In the genomic region with DNA sequence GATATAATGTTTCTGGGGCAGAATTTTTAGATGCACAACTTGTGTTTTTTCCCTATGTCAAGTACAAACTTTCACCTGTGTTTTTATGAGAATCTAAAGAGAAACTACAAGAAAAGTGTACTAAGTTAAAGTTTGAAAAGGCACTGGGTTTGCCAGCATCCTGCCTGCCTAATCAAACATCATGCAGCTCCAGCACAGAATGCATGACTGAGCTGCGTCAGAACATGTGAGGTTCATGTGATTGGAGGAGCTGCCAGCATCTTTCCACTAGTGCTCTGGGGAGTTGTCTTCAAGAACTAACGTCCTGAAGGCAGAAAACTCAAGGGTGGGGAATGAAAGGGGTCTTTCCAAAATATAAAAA, we compare ENCODE assay signal across 8 cellular contexts. TPM values are rescaled to one million over a fixed set of nuclear protein-coding genes. Genes with fewer than 3 reads are reported as not detected.
DNase-seq lines count a peak whose midpoint lies in the region; ATAC-seq, FAIRE-seq and TF ChIP-seq lines count a peak whose summit lies in the region.

No MANE protein-coding gene starts in this region.

- POLR2A ChIA-PET in naive thymus-derived CD4-positive, alpha-beta T cell (lab: Charles Lee), result interaction anchor here (0.5 to 7.0 kb wide), 11 partner anchors 13 to 949 kb away, joined by 3 to 68 read pairs (median 4); a partner anchor contains a TSS

- no peaks in the 10 kb centered on the region for H3K27me3 Mint-ChIP-seq in naive thymus-derived CD4-positive, alpha-beta T cell

- DNase-seq in GM04504 (ENCODE audit: low read depth) (peak; percentile 28), HS-5 (ENCODE audit: low read depth) (peak; percentile 44), astrocyte of the spinal cord (ENCODE audit: low read depth, low spot score) (peak; percentile 62), NCI-H69 (lab: John Stamatoyannopoulos, UW) (no peak), small intestine (no peak), stomach (no peak)
- peak in 7 of 9 donors; percentile 55 to 81 (median 68) for DNase-seq in naive thymus-derived CD4-positive, alpha-beta T cell

- FAIRE-seq in small intestine (lab: Jason Lieb, UNC), result no peak

- peaks cover 0 to 41% (median 5%) of the 10 kb centered on the region in 5 donors for H3K36me3 Mint-ChIP-seq in naive thymus-derived CD4-positive, alpha-beta T cell

- TF ChIP-seq POLR2A in stomach (IDR thresholded peaks at IDR 0.05), result no peak

- no peaks in the 10 kb centered on the region for H3K9me3 ChIP-seq in naive thymus-derived CD4-positive, alpha-beta T cell (ENCODE audit: control insufficient read depth in 2 of 3, low read length in 3 of 3)
- H3K9me3 ChIP-seq in small intestine (ENCODE audit: control insufficient read depth, low read depth), result no peaks in the 10 kb centered on the region
- H3K9me3 ChIP-seq in stomach, result no peaks in the 10 kb centered on the region

- H3K27me3 ChIP-seq in naive thymus-derived CD4-positive, alpha-beta T cell (ENCODE audit: control insufficient read depth in 2 of 2, insufficient read depth in 2 of 2, low read length in 2 of 2), result no peaks in the 10 kb centered on the region
- H3K27me3 ChIP-seq in small intestine (ENCODE audit: control insufficient read depth in 2 of 2, insufficient read depth in 2 of 2, low read length in 2 of 2) (no peaks in the 10 kb centered on the region), stomach (no peaks in the 10 kb centered on the region)

- H3K4me1 ChIP-seq in naive thymus-derived CD4-positive, alpha-beta T cell (ENCODE audit: control insufficient read depth in 2 of 2, insufficient read depth in 2 of 2, low read length in 2 of 2), result peaks cover 24 to 30% of the 10 kb centered on the region in 2 donors
- H3K4me1 ChIP-seq in small intestine (ENCODE audit: control insufficient read depth in 2 of 2, insufficient read depth in 1 of 2, low read depth in 1 of 2, low read length in 1 of 2) (no peaks in the 10 kb centered on the region), stomach (no peaks in the 10 kb centered on the region)

- CTCF ChIA-PET in naive thymus-derived CD4-positive, alpha-beta T cell (lab: Charles Lee), result interaction anchor here (0.7 to 1.6 kb wide), 4 partner anchors 23 to 132 kb away, joined by 4 to 6 read pairs (median 4); a partner anchor contains a TSS

- H3K9me3 Mint-ChIP-seq in naive thymus-derived CD4-positive, alpha-beta T cell, result peaks cover 0 to 4% (median 0%) of the 10 kb centered on the region in 11 donors

- in situ Hi-C loops in astrocyte of the spinal cord (cut with HindIII; ENCODE audit: low sequenced_read_pairs), result no loop called here

- peaks cover 28 to 79% (median 62%) of the 10 kb centered on the region in 7 donors for H3K4me1 Mint-ChIP-seq in naive thymus-derived CD4-positive, alpha-beta T cell

- no peak overlapping the region for H3K4me3 ChIP-seq in astrocyte of the spinal cord (ENCODE audit: low read depth, low read length)
- no peak overlapping the region for H3K4me3 ChIP-seq in naive thymus-derived CD4-positive, alpha-beta T cell (ENCODE audit: low read length)
- H3K4me3 ChIP-seq in small intestine (ENCODE audit: low read depth in 1 of 2, low read length in 2 of 2), result no peak overlapping the region
- H3K4me3 ChIP-seq in stomach, result no peak overlapping the region

- H3K36me3 ChIP-seq in naive thymus-derived CD4-positive, alpha-beta T cell (ENCODE audit: control insufficient read depth in 2 of 3, insufficient read depth in 3 of 3, low read length in 3 of 3), result no peaks in the 10 kb centered on the region
- H3K36me3 ChIP-seq in small intestine (ENCODE audit: control insufficient read depth in 2 of 2, insufficient read depth in 2 of 2, low read length in 2 of 2), result no peaks in the 10 kb centered on the region
- no peaks in the 10 kb centered on the region for H3K36me3 ChIP-seq in stomach

- intact Hi-C loops in naive thymus-derived CD4-positive, alpha-beta T cell (cut with micrococcal nuclease), result loop anchor here (1.0 to 10.0 kb wide), 7 partner anchors 14 to 598 kb away; a partner anchor contains a TSS
- intact Hi-C loops in stomach (cut with DNase I; ENCODE audit: low total_unique reads), result loop anchor here (10.0 kb wide), 1 partner anchor 118 kb away; no protein-coding TSS in a partner anchor

- peak overlapping the region; percentile 43 for H3K27ac ChIP-seq in naive thymus-derived CD4-positive, alpha-beta T cell (ENCODE audit: low read depth, low read length)
- H3K27ac ChIP-seq in small intestine (ENCODE audit: low read depth in 1 of 2, low read length in 1 of 2) (no peak overlapping the region), stomach (no peak overlapping the region)

- peak overlapping the region; percentile 48 to 98 (median 86) for H3K27ac Mint-ChIP-seq in naive thymus-derived CD4-positive, alpha-beta T cell

- peak; percentile 43 for ATAC-seq in GM21447 (IDR thresholded peaks at IDR 0.05; ENCODE audit: unreplicated experiment)
- peak; percentile 82 for ATAC-seq in naive thymus-derived CD4-positive, alpha-beta T cell

- H3K4me3 Mint-ChIP-seq in naive thymus-derived CD4-positive, alpha-beta T cell, result peak overlapping the region in 7 of 10 donors; percentile 0 to 43 (median 39)

- no peak for TF ChIP-seq EP300 in stomach (IDR thresholded peaks at IDR 0.05)

- TF ChIP-seq CTCF in astrocyte of the spinal cord (IDR thresholded peaks at IDR 0.05; ENCODE audit: low read depth, low read length) (no peak), stomach (IDR thresholded peaks at IDR 0.05) (no peak)

- WGBS in small intestine, 3 donors, result 29 to 34% (median 32%) methylated on average over 2 of the region's 2 CpGs
- 10 to 20% (median 18%) methylated on average over 2 of the region's 2 CpGs for WGBS in stomach, 5 donors

RNA-seq across cellular contexts. Expression of a gene that starts 46.1 kb away (rescaled TPM):
- 10 to 100 TPM; 20.2 to 28.2 (median 25.9) TPM for total RNA-seq in naive thymus-derived CD4-positive, alpha-beta T cell
- 1 to 10 TPM; 4.8 to 9.3 TPM for polyA plus RNA-seq in naive thymus-derived CD4-positive, alpha-beta T cell
- polyA plus RNA-seq in small intestine (1 to 10 TPM; 3.9 to 7.6 (median 6.0) TPM), stomach (1 to 10 TPM; 3.2 to 3.8 (median 3.2) TPM)
- total RNA-seq in stomach, result 10 to 100 TPM in 4 of 5 donors, 1 to 10 TPM in 1; 6.4 to 67.9 (median 38.8) TPM

Comparison
In these comparisons a context has a peak if more than half of its experiments do, and no peak if none do; other contexts are left out.
1. DNase-seq: peak in GM04504 (single experiment), HS-5 (single experiment), astrocyte of the spinal cord (single experiment) and naive thymus-derived CD4-positive, alpha-beta T cell (7 of 9); none in NCI-H69 (single experiment), small intestine (single experiment) and stomach (single experiment).